In genomic region chr19:20028611-20029010, GRCh38 we compare ENCODE assay signal across 17 cellular contexts.
DNase-seq lines count a peak whose midpoint lies in the region; ATAC-seq lines count a peak whose summit lies in the region.
"Had no signal": no experiment of that assay in that cellular context is flagged by ENCODE, and none has a peak within 500 bp of the region (broad histone marks: within the 10 kb centered on the region; RNA-seq: fewer than 3 reads in every experiment).

No MANE protein-coding gene starts in this region.

- peak; percentile 40 for DNase-seq in Ammon's horn (ENCODE audit: low spot score)
- DNase-seq in medulla oblongata (ENCODE audit: extremely low spot score): peak; percentile 8
- DNase-seq in superior temporal gyrus (ENCODE audit: extremely low spot score): peak; percentile 56
- no peak for DNase-seq in NCI-H1105 treated with DMSO at 0.1 percent for 48 hours (lab: John Stamatoyannopoulos, UW)
- no peak for DNase-seq in activated naive CD4-positive, alpha-beta T cell (lab: John Stamatoyannopoulos, UW)
- DNase-seq: 8988T; AML-193; Calu3; CD4-positive, CD25-positive, alpha-beta regulatory T cell; DMS 273 treated with DMSO at 0.1 percent for 48 hours; GOT3; H9; IMR-90 had no signal

- ATAC-seq in GM21825 (IDR thresholded peaks at IDR 0.05; ENCODE audit: unreplicated experiment): no peak
- ATAC-seq: GM12878 had no signal

- peak overlapping the region; percentile 87 for H3K27ac ChIP-seq in cingulate gyrus (ENCODE audit: low read depth, low read length)
- H3K27ac ChIP-seq: BLaER1 treated with 17β-estradiol and CSF1 and Interleukin-3, amounts not matched to agents 10 nM and 100 nM had no signal

Comparison
In these comparisons a context has a peak if more than half of its experiments do, and no peak if none do; other contexts are left out.
1. DNase-seq: peak in Ammon's horn (single experiment), medulla oblongata (single experiment) and superior temporal gyrus (single experiment); none in NCI-H1105 treated with DMSO at 0.1 percent for 48 hours (single experiment) and activated naive CD4-positive, alpha-beta T cell (0 of 4).